11 cellular contexts compared by ENCODE assay signal in the genomic region with DNA sequence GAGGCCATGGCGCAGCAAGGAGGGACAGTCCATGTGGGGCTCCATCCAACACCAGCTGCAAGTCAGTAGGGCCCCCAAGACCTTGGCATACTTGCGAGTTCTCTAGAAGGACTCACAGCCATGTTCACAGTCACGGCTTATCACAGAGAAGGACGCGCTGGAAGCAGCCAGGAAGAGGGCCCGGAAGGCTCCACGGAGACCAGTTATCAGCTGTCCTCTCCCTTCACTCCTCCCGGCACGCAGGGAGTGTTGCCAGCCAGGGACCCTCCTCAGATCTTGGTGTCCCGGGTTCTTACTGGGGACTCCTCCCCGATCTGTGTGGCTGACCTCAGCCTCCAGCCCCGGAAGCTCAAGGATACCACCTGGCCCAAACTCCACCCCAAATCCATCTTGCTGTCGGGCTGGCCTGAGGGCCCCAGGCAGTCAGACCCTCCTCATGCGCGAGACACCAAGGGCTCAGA.
DNase-seq lines count a peak whose midpoint lies in the region; ATAC-seq and TF ChIP-seq lines count a peak whose summit lies in the region.
"Had no signal": no experiment of that assay in that cellular context is flagged by ENCODE, and none has a peak within 500 bp of the region (broad histone marks: within the 10 kb centered on the region; RNA-seq: fewer than 3 reads in every experiment).

No MANE protein-coding gene starts in this region.

- 46% methylated on average over 14 of the region's 15 CpGs for WGBS in esophagus muscularis mucosa

- no peak for TF ChIP-seq CTCF in esophagus muscularis mucosa (IDR thresholded peaks at IDR 0.05)

- H3K9me3 ChIP-seq in esophagus muscularis mucosa, result no peaks in the 10 kb centered on the region
- H3K9me3 ChIP-seq in muscle layer of duodenum (ENCODE audit: control insufficient read depth in 1 of 2, low read length in 2 of 2), result no peaks in the 10 kb centered on the region

- H3K36me3 ChIP-seq in esophagus muscularis mucosa (peaks cover 0 to 3% (median 0%) of the 10 kb centered on the region in 4 donors), muscle layer of duodenum (ENCODE audit: control insufficient read depth in 1 of 2, insufficient read depth in 2 of 2, low read length in 2 of 2) (no peaks in the 10 kb centered on the region)

- no peaks in the 10 kb centered on the region for H3K36me3 Mint-ChIP-seq in activated T-cell treated with anti-CD3 and anti-CD28 coated beads, Interleukin-2, amount 50 U/mL, for 24 hours (ENCODE audit: low read depth)

- H3K4me1 Mint-ChIP-seq in activated T-cell treated with anti-CD3 and anti-CD28 coated beads, Interleukin-2, amount 50 U/mL, for 24 hours (ENCODE audit: low read depth), result peaks cover 14% of the 10 kb centered on the region

- H3K4me3 ChIP-seq in esophagus muscularis mucosa, result peak overlapping the region; percentile 48 to 55 (median 49)
- peak overlapping the region; percentile 57 to 67 for H3K4me3 ChIP-seq in muscle layer of duodenum (ENCODE audit: low read depth in 1 of 2, low read length in 2 of 2)

- DNase-seq in Right ventricle myocardium inferior (ENCODE audit: missing footprints) (no peak), cardiac septum (ENCODE audit: low spot score) (no peak), esophagus muscularis mucosa (ENCODE audit: extremely low spot score) (no peak), hippocampal formation (lab: John Stamatoyannopoulos, UW) (no peak), medulla oblongata (ENCODE audit: extremely low spot score) (no peak), middle frontal gyrus (ENCODE audit: extremely low spot score, low spot score) (no peak)
- DNase-seq in activated T-cell treated with anti-CD3 and anti-CD28 coated beads, Interleukin-2, amount 50 U/mL, for 24 hours, result no peak
- DNase-seq: NCI-H526 treated with DMSO at 0.1 percent for 48 hours had no signal

- intact Hi-C loops in Right ventricle myocardium inferior (cut with DNase I) (no loop called here), cardiac septum (cut with DNase I) (no loop called here), esophagus muscularis mucosa (cut with DNase I) (no loop called here)

- no peak for TF ChIP-seq POLR2A in esophagus muscularis mucosa (IDR thresholded peaks at IDR 0.05; ENCODE audit: low read depth)

- H3K27ac ChIP-seq in esophagus muscularis mucosa (replicated peaks in 1 of 4) (peak overlapping the region in 3 of 4 donors; percentile 21 to 42 (median 28)), muscle layer of duodenum (ENCODE audit: low read length) (peak overlapping the region; percentile 63)

- peak; percentile 51 for ATAC-seq in Right ventricle myocardium inferior

- H3K4me3 Mint-ChIP-seq in activated T-cell treated with anti-CD3 and anti-CD28 coated beads, Interleukin-2, amount 50 U/mL, for 24 hours, result no peak overlapping the region
- H3K4me3 Mint-ChIP-seq: activated CD4-positive, alpha-beta T cell treated with anti-CD3 and anti-CD28 coated beads for 36 hours had no signal

- H3K27ac Mint-ChIP-seq in activated T-cell treated with anti-CD3 and anti-CD28 coated beads, Interleukin-2, amount 50 U/mL, for 24 hours, result no peak overlapping the region
- H3K27ac Mint-ChIP-seq: activated CD4-positive, alpha-beta T cell treated with anti-CD3 and anti-CD28 coated beads for 36 hours; CD4-positive, CD25-positive, alpha-beta regulatory T cell had no signal

- no peaks in the 10 kb centered on the region for H3K9me3 Mint-ChIP-seq in activated T-cell treated with anti-CD3 and anti-CD28 coated beads, Interleukin-2, amount 50 U/mL, for 24 hours

- H3K4me1 ChIP-seq in esophagus muscularis mucosa, result peaks cover 8 to 16% (median 9%) of the 10 kb centered on the region in 4 donors
- peaks cover 3 to 6% of the 10 kb centered on the region in 2 donors for H3K4me1 ChIP-seq in muscle layer of duodenum (ENCODE audit: control insufficient read depth in 1 of 2, insufficient read depth in 2 of 2, low read length in 2 of 2)

- H3K27me3 Mint-ChIP-seq in activated T-cell treated with anti-CD3 and anti-CD28 coated beads, Interleukin-2, amount 50 U/mL, for 24 hours, result peaks cover 7% of the 10 kb centered on the region

- no peak for TF ChIP-seq EP300 in esophagus muscularis mucosa (IDR thresholded peaks at IDR 0.05)

- no peaks in the 10 kb centered on the region for H3K27me3 ChIP-seq in esophagus muscularis mucosa
- H3K27me3 ChIP-seq in muscle layer of duodenum (ENCODE audit: low read depth, low read length), result no peaks in the 10 kb centered on the region
